Comparison of ENCODE assay signal across 1 cellular context in genomic region chr2:216098687-216099334, GRCh38.
TF ChIP-seq lines count a peak whose summit lies in the region.

No MANE protein-coding gene starts in this region.

TF ChIP-seq in K562, 482 proteins besides CTCF, POLR2A, EP300 and RAD21:
- TF ChIP-seq EGR1 (conservative IDR thresholded peaks at IDR 0.05) (peak; percentile 43), ZNF561 (CRISPR knock-in tag; conservative IDR thresholded peaks at IDR 0.05) (no peak)
